25 cellular contexts compared by ENCODE assay signal in the genomic region with DNA sequence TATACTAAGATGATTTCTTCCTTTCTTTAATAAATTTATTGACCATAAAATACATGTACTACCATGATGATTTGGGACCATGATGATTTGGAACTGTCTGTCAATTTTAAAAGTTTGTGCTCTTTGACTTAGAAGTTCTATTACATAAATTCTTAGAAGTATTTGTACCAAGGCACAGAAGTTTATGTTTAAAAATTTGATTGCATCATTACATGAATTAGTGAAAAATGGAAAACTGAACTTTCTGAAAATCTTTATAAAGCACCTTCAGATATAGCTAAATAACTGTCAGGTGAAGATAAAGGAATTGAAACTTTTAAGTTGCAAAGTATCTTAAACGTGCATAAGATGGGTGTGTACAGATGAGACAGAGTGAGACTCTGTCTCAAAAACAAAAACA. TPM values are rescaled to one million over a fixed set of nuclear protein-coding genes. Genes with fewer than 3 reads are reported as not detected.
DNase-seq lines count a peak whose midpoint lies in the region; ATAC-seq, FAIRE-seq and TF ChIP-seq lines count a peak whose summit lies in the region.
"Had no signal": no experiment of that assay in that cellular context is flagged by ENCODE, and none has a peak within 500 bp of the region (broad histone marks: within the 10 kb centered on the region; RNA-seq: fewer than 3 reads in every experiment).

No MANE protein-coding gene starts in this region.

- dilution Hi-C loops in IMR-90 (cut with HindIII; ENCODE audit: low sequenced_read_pairs, unreplicated experiment), result no loop called here

- H3K4me3 Mint-ChIP-seq in chondrocyte (ENCODE audit: unreplicated experiment), result no peak overlapping the region
- H3K4me3 Mint-ChIP-seq: CD14-positive monocyte; CD4-positive, alpha-beta memory T cell; CD4-positive, CD25-positive, alpha-beta regulatory T cell; CD8-positive, alpha-beta memory T cell had no signal

- H3K18ac ChIP-seq in IMR-90 (ENCODE audit: low read depth, low read length), result no peak overlapping the region

- no peak overlapping the region for H4K8ac ChIP-seq in IMR-90 (ENCODE audit: low read depth in 2 of 2, low read length in 2 of 2)

- H3K27ac Mint-ChIP-seq in chondrocyte (ENCODE audit: unreplicated experiment), result peak overlapping the region; percentile 91
- H3K27ac Mint-ChIP-seq: CD14-positive monocyte; CD4-positive, alpha-beta memory T cell; CD4-positive, CD25-positive, alpha-beta regulatory T cell had no signal

- no peak overlapping the region for H3K27ac ChIP-seq in IMR-90 (ENCODE audit: insufficient read depth, low read length)
- H3K27ac ChIP-seq: BLaER1 had no signal

- H3K79me1 ChIP-seq in IMR-90 (ENCODE audit: low read depth in 1 of 2, low read length in 2 of 2), result peaks cover 14 to 45% of the 10 kb centered on the region in 2 experiments

- H3K4me1 Mint-ChIP-seq in chondrocyte (ENCODE audit: low read depth), result peaks cover 48% of the 10 kb centered on the region
- H3K4me1 Mint-ChIP-seq: CD4-positive, alpha-beta memory T cell; CD4-positive, CD25-positive, alpha-beta regulatory T cell; CD8-positive, alpha-beta memory T cell had no signal

- H3K9me1 ChIP-seq in IMR-90 (ENCODE audit: insufficient read depth, low read length), result peaks cover 5% of the 10 kb centered on the region

- in situ Hi-C loops in IMR-90 (cut with MboI; ENCODE audit: low sequenced_read_pairs), result no loop called here

- no peak for TF ChIP-seq POLR2A in IMR-90 (IDR thresholded peaks at IDR 0.05; ENCODE audit: low read depth, low read length)

- H4K5ac ChIP-seq in IMR-90 (ENCODE audit: low read depth, low read length), result no peak overlapping the region

- no peak overlapping the region for H3K4ac ChIP-seq in IMR-90 (ENCODE audit: low read depth, low read length)

- no peak overlapping the region for H4K91ac ChIP-seq in IMR-90 (ENCODE audit: insufficient read depth, low read depth, low read length)

- peak; percentile 73 for FAIRE-seq in G401.6 (lab: Jason Lieb, UNC)
- FAIRE-seq: A204.1, GM12891, GM19239 had no signal

- no peak overlapping the region for H3K4me3 ChIP-seq in IMR-90 (ENCODE audit: insufficient read depth, low read depth, low read length)
- H3K4me3 ChIP-seq: BLaER1 had no signal

- no peak overlapping the region for H2AFZ ChIP-seq in IMR-90 (replicated peaks; ENCODE audit: low read length, poor library complexity)

- H3K27me3 Mint-ChIP-seq in chondrocyte (ENCODE audit: low read depth), result no peaks in the 10 kb centered on the region

- TF ChIP-seq RAD21 in IMR-90 (IDR thresholded peaks at IDR 0.05; ENCODE audit: low read length), result no peak

- intact Hi-C loops in IMR-90 (cut with micrococcal nuclease), result no loop called here

- no peaks in the 10 kb centered on the region for H3K27me3 ChIP-seq in IMR-90 (ENCODE audit: control insufficient read depth, insufficient read depth, low read length)
- H3K27me3 ChIP-seq: BE2C, BLaER1 had no signal

- no peak for ATAC-seq in IMR-90 (ENCODE audit: low read depth)
- ATAC-seq in HG02678 (IDR thresholded peaks at IDR 0.05; ENCODE audit: unreplicated experiment), result no peak

- CTCF ChIA-PET in IMR-90 (lab: Yijun Ruan, JAX), result no interaction called here

- BruUV-seq in IMR-90 (replicated peaks; lab: Mats Ljungman, UMichigan), result no TSS peak

- peaks cover 17% of the 10 kb centered on the region for H3K36me3 Mint-ChIP-seq in chondrocyte (ENCODE audit: low read depth)
- H3K36me3 Mint-ChIP-seq: CD14-positive monocyte; CD4-positive, alpha-beta memory T cell; CD4-positive, CD25-positive, alpha-beta regulatory T cell; CD8-positive, alpha-beta memory T cell had no signal

- no peak for DNase-seq in IMR-90
- DNase-seq in chondrocyte (ENCODE audit: low spot score), result no peak
- DNase-seq in activated CD4-positive, CD25-positive, alpha-beta regulatory T cell treated with anti-CD3 and anti-CD28 coated beads, Interleukin-2, amount 50 U/mL, for 72 hours, result no peak
- DNase-seq: 8988T; ACHN; BE2C; C1 segment of cervical spinal cord; CD4-positive, alpha-beta memory T cell; CD4-positive, CD25-positive, alpha-beta regulatory T cell; CD8-positive, alpha-beta memory T cell; COR-L47; DMS 273 treated with DMSO at 0.1 percent for 48 hours; DMS153; DMS53; DMS79; DND-41; EL; GF-D8 had no signal

- H3K4me2 ChIP-seq in IMR-90 (ENCODE audit: low read depth, low read length), result no peak overlapping the region
- H3K4me2 ChIP-seq: BLaER1 had no signal

- H3K56ac ChIP-seq in IMR-90 (ENCODE audit: extremely low read depth, insufficient read depth, low read length), result no peak overlapping the region

- no peak for TF ChIP-seq CTCF in IMR-90 (conservative IDR thresholded peaks at IDR 0.05; ENCODE audit: low read depth, low read length)
- TF ChIP-seq CTCF in chondrocyte (IDR thresholded peaks at IDR 0.05), result no peak

- peaks cover 11% of the 10 kb centered on the region for H3K4me1 ChIP-seq in IMR-90 (ENCODE audit: control insufficient read depth, insufficient read depth, low read length)
- H3K4me1 ChIP-seq: BLaER1 had no signal

- no peaks in the 10 kb centered on the region for H3K9me3 Mint-ChIP-seq in chondrocyte (ENCODE audit: low read depth)
- H3K9me3 Mint-ChIP-seq: CD8-positive, alpha-beta memory T cell had no signal

- H3K23ac ChIP-seq in IMR-90 (ENCODE audit: low read depth, low read length), result no peak overlapping the region

- H2AK5ac ChIP-seq in IMR-90 (ENCODE audit: low read depth, low read length), result no peak overlapping the region

- no peak overlapping the region for H2BK15ac ChIP-seq in IMR-90 (ENCODE audit: low read depth, low read length)

- H3K9ac ChIP-seq in IMR-90 (ENCODE audit: low read depth, low read length), result no peak overlapping the region
- H3K9ac ChIP-seq: BLaER1 had no signal

- POLR2A ChIA-PET in IMR-90 (lab: Charles Lee; ENCODE audit: unreplicated experiment), result no interaction called here

- H2AK9ac ChIP-seq in IMR-90 (replicated peaks; ENCODE audit: low read depth, low read length, poor library complexity), result no peak overlapping the region

- no peak overlapping the region for H2BK5ac ChIP-seq in IMR-90 (ENCODE audit: low read depth, low read length, poor library complexity, severe bottlenecking)

- no CpG with 5 or more reads among the region's 1 CpG for WGBS in IMR-90 (ENCODE audit: extremely low coverage in 2 of 2, insufficient read length in 1 of 2), 2 experiments

- no peak overlapping the region for H2BK20ac ChIP-seq in IMR-90 (ENCODE audit: low read depth, low read length)

- no peak overlapping the region for H3K14ac ChIP-seq in IMR-90 (replicated peaks; ENCODE audit: low read depth, low read length)

- no peak overlapping the region for H2BK120ac ChIP-seq in IMR-90 (ENCODE audit: low read depth, low read length)

- H4K20me1 ChIP-seq in IMR-90 (ENCODE audit: insufficient read depth, low read length), result peaks cover 13% of the 10 kb centered on the region; the same call in 1 of the 2 replicates
- H4K20me1 ChIP-seq: BLaER1 had no signal

- H3K36me3 ChIP-seq in IMR-90 (ENCODE audit: control insufficient read depth, insufficient read depth, low read length), result peaks cover 12% of the 10 kb centered on the region
- H3K36me3 ChIP-seq: BLaER1 had no signal

- H3K9me3 ChIP-seq in IMR-90 (ENCODE audit: control insufficient read depth, insufficient read depth, low read length), result no peaks in the 10 kb centered on the region
- H3K9me3 ChIP-seq: BE2C had no signal

TF ChIP-seq in IMR-90, 13 proteins besides CTCF, POLR2A, EP300 and RAD21:
- no peak for TF ChIP-seq RFX5 (IDR thresholded peaks at IDR 0.05; ENCODE audit: low read depth, low read length)
- TF ChIP-seq, protein P1, sequence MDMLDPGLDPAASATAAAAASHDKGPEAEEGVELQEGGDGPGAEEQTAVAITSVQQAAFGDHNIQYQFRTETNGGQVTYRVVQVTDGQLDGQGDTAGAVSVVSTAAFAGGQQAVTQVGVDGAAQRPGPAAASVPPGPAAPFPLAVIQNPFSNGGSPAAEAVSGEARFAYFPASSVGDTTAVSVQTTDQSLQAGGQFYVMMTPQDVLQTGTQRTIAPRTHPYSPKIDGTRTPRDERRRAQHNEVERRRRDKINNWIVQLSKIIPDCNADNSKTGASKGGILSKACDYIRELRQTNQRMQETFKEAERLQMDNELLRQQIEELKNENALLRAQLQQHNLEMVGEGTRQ (IDR thresholded peaks at IDR 0.05; ENCODE audit: low read depth, low read length), result no peak
- TF ChIP-seq, protein P2, sequence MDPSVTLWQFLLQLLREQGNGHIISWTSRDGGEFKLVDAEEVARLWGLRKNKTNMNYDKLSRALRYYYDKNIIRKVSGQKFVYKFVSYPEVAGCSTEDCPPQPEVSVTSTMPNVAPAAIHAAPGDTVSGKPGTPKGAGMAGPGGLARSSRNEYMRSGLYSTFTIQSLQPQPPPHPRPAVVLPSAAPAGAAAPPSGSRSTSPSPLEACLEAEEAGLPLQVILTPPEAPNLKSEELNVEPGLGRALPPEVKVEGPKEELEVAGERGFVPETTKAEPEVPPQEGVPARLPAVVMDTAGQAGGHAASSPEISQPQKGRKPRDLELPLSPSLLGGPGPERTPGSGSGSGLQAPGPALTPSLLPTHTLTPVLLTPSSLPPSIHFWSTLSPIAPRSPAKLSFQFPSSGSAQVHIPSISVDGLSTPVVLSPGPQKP (IDR thresholded peaks at IDR 0.05; ENCODE audit: borderline replicate concordance, low read depth, low read length), result no peak
- TF ChIP-seq CEBPB (IDR thresholded peaks at IDR 0.05; ENCODE audit: low read depth, low read length), result peak; percentile 48; the same call in 1 of the 2 replicates

RNA-seq across cellular contexts. Expression of gene MALSU1, which starts 32.0 kb away (rescaled TPM):
- total RNA-seq in IMR-90 (2012; rRNA removed) (30.5 and 47.8 TPM in 2 replicates), chondrocyte (40.9 to 57.3 TPM (median 44.6 TPM) in 3 replicates)
- polyA plus RNA-seq in IMR-90 (2012; rRNA removed), result 36.0 and 54.4 TPM in 2 replicates
- polyA plus RNA-seq in IMR-90 (2012; cell fraction: cytosol; rRNA removed), result 95.4 and 113 TPM in 2 replicates
- polyA plus RNA-seq in IMR-90 (2012; cell fraction: nucleus; rRNA removed; ENCODE audit: low replicate concordance), result 33.6 and 35.6 TPM in 2 replicates
